ENCODE assay signal across 20 cellular contexts in genomic region chr11:94815705-94816344, GRCh38. TPM values are rescaled to one million over a fixed set of nuclear protein-coding genes. Genes with fewer than 3 reads are reported as not detected.
DNase-seq lines count a peak whose midpoint lies in the region; FAIRE-seq and TF ChIP-seq lines count a peak whose summit lies in the region.
"Had no signal": no experiment of that assay in that cellular context is flagged by ENCODE, and none has a peak within 500 bp of the region (broad histone marks: within the 10 kb centered on the region; RNA-seq: fewer than 3 reads in every experiment).

No MANE protein-coding gene starts in this region.

- H3K4me1 Mint-ChIP-seq in nephron progenitor cell, result no peaks in the 10 kb centered on the region
- no peaks in the 10 kb centered on the region for H3K4me1 Mint-ChIP-seq in activated T-helper 2 cell treated with anti-CD3 and anti-CD28 coated beads, Interferon-gamma antibody, Interleukin-2, Interleukin-4, amounts not matched to agents 10 μg/mL and 5 μg/mL and 100 μg/mL, durations not matched to agents 14 hours and 24 hours and 36 hours (ENCODE audit: low read depth)
- H3K4me1 Mint-ChIP-seq: activated naive CD4-positive, alpha-beta T cell treated with anti-CD3 and anti-CD28 coated beads, Interleukin-2, amount 10 ng/mL, durations not matched to agents 7 days and 5 days; stimulated activated naive B cell treated with anti-CD40 and anti-IgM and Interleukin-4, amounts not matched to agents 10 μg/mL and 1 μg/mL and 100 μg/mL, for 72 hours had no signal

- no peak for FAIRE-seq in HTR-8/SVneo (lab: Jason Lieb, UNC)

- H3K27ac Mint-ChIP-seq in nephron progenitor cell, result no peak overlapping the region
- no peak overlapping the region for H3K27ac Mint-ChIP-seq in activated T-helper 2 cell treated with anti-CD3 and anti-CD28 coated beads, Interferon-gamma antibody, Interleukin-2, Interleukin-4, amounts not matched to agents 10 μg/mL and 5 μg/mL and 100 μg/mL, durations not matched to agents 14 hours and 24 hours and 36 hours
- H3K27ac Mint-ChIP-seq: activated naive CD4-positive, alpha-beta T cell treated with anti-CD3 and anti-CD28 coated beads, Interleukin-2, amount 10 ng/mL, durations not matched to agents 7 days and 5 days; CD8-positive, alpha-beta T cell; stimulated activated naive B cell treated with anti-CD40 and anti-IgM and Interleukin-4, amounts not matched to agents 10 μg/mL and 1 μg/mL and 100 μg/mL, for 72 hours had no signal

- no peak overlapping the region for H3K4me3 ChIP-seq in astrocyte of the spinal cord (ENCODE audit: low read depth, low read length)
- H3K4me3 ChIP-seq: heart left ventricle, pancreas, tibial nerve had no signal

- in situ Hi-C loops in astrocyte of the spinal cord (cut with HindIII; ENCODE audit: low sequenced_read_pairs), result no loop called here

- peaks cover 63% of the 10 kb centered on the region for H3K9me3 Mint-ChIP-seq in nephron progenitor cell
- peaks cover 16% of the 10 kb centered on the region for H3K9me3 Mint-ChIP-seq in activated T-helper 2 cell treated with anti-CD3 and anti-CD28 coated beads, Interferon-gamma antibody, Interleukin-2, Interleukin-4, amounts not matched to agents 10 μg/mL and 5 μg/mL and 100 μg/mL, durations not matched to agents 14 hours and 24 hours and 36 hours

- DNase-seq in NCI-H1417 (lab: John Stamatoyannopoulos, UW) (peak; percentile 6 to 26 (median 18)), NCI-H1417 treated with DMSO at 0.1 percent for 48 hours (lab: John Stamatoyannopoulos, UW) (no peak), NAMALWA (ENCODE audit: low spot score) (peak; percentile 6), astrocyte of the spinal cord (ENCODE audit: low read depth, low spot score) (peak; percentile 48), nephron progenitor cell (peak; percentile 9), HT-29 (ENCODE audit: low spot score) (no peak), HTR-8/SVneo (ENCODE audit: insufficient read length, low spot score) (no peak)
- no peak for DNase-seq in activated T-helper 2 cell treated with anti-CD3 and anti-CD28 coated beads, Interferon-gamma antibody, Interleukin-2, Interleukin-4, amounts not matched to agents 10 μg/mL and 5 μg/mL and 100 μg/mL, durations not matched to agents 14 hours and 24 hours and 36 hours (ENCODE audit: low spot score)
- DNase-seq: activated CD4-positive, alpha-beta T cell treated with anti-CD3 and anti-CD28 coated beads for 48 hours; activated naive CD4-positive, alpha-beta T cell treated with anti-CD3 and anti-CD28 coated beads, Interleukin-2, amount 10 ng/mL, durations not matched to agents 7 days and 5 days; brain microvascular endothelial cell; CD8-positive, alpha-beta T cell; dermis blood vessel endothelial cell; heart left ventricle; IMR-90; NCI-H1105; pancreas; SHP77 treated with DMSO at 0.1 percent for 48 hours; stimulated activated naive B cell treated with anti-CD40 and anti-IgM and Interleukin-4, amounts not matched to agents 10 μg/mL and 1 μg/mL and 100 μg/mL, for 72 hours had no signal

- peaks cover 95% of the 10 kb centered on the region for H3K36me3 Mint-ChIP-seq in nephron progenitor cell (ENCODE audit: low read depth)
- H3K36me3 Mint-ChIP-seq in activated T-helper 2 cell treated with anti-CD3 and anti-CD28 coated beads, Interferon-gamma antibody, Interleukin-2, Interleukin-4, amounts not matched to agents 10 μg/mL and 5 μg/mL and 100 μg/mL, durations not matched to agents 14 hours and 24 hours and 36 hours (ENCODE audit: low read depth), result no peaks in the 10 kb centered on the region
- H3K36me3 Mint-ChIP-seq: CD8-positive, alpha-beta T cell; stimulated activated naive B cell treated with anti-CD40 and anti-IgM and Interleukin-4, amounts not matched to agents 10 μg/mL and 1 μg/mL and 100 μg/mL, for 72 hours had no signal

- H3K4me3 Mint-ChIP-seq in nephron progenitor cell, result no peak overlapping the region
- no peak overlapping the region for H3K4me3 Mint-ChIP-seq in activated T-helper 2 cell treated with anti-CD3 and anti-CD28 coated beads, Interferon-gamma antibody, Interleukin-2, Interleukin-4, amounts not matched to agents 10 μg/mL and 5 μg/mL and 100 μg/mL, durations not matched to agents 14 hours and 24 hours and 36 hours (ENCODE audit: low read depth)
- H3K4me3 Mint-ChIP-seq: activated naive CD4-positive, alpha-beta T cell treated with anti-CD3 and anti-CD28 coated beads, Interleukin-2, amount 10 ng/mL, durations not matched to agents 7 days and 5 days; CD8-positive, alpha-beta T cell; stimulated activated naive B cell treated with anti-CD40 and anti-IgM and Interleukin-4, amounts not matched to agents 10 μg/mL and 1 μg/mL and 100 μg/mL, for 72 hours had no signal

- intact Hi-C loops in activated T-helper 2 cell treated with anti-CD3 and anti-CD28 coated beads, Interferon-gamma antibody, Interleukin-2, Interleukin-4, amounts not matched to agents 10 μg/mL and 5 μg/mL and 100 μg/mL, durations not matched to agents 14 hours and 24 hours and 36 hours (cut with micrococcal nuclease), result no loop called here

- H3K27me3 Mint-ChIP-seq in nephron progenitor cell (ENCODE audit: low read depth, poor library complexity), result no peaks in the 10 kb centered on the region
- peaks cover 2% of the 10 kb centered on the region for H3K27me3 Mint-ChIP-seq in activated T-helper 2 cell treated with anti-CD3 and anti-CD28 coated beads, Interferon-gamma antibody, Interleukin-2, Interleukin-4, amounts not matched to agents 10 μg/mL and 5 μg/mL and 100 μg/mL, durations not matched to agents 14 hours and 24 hours and 36 hours (ENCODE audit: low read depth)
- H3K27me3 Mint-ChIP-seq: activated naive CD4-positive, alpha-beta T cell treated with anti-CD3 and anti-CD28 coated beads, Interleukin-2, amount 10 ng/mL, durations not matched to agents 7 days and 5 days; stimulated activated naive B cell treated with anti-CD40 and anti-IgM and Interleukin-4, amounts not matched to agents 10 μg/mL and 1 μg/mL and 100 μg/mL, for 72 hours had no signal

- TF ChIP-seq CTCF in astrocyte of the spinal cord (IDR thresholded peaks at IDR 0.05; ENCODE audit: low read depth, low read length) (no peak), nephron progenitor cell (IDR thresholded peaks at IDR 0.05) (no peak)

RNA-seq across cellular contexts. Expression of gene AMOTL1, which starts 47.7 kb away (rescaled TPM):
- total RNA-seq in HT-29 (2014; rRNA removed; shearing (Covaris generic)), result not detected in 2 replicates
- total RNA-seq in activated T-helper 2 cell treated with anti-CD3 and anti-CD28 coated beads, Interferon-gamma antibody, Interleukin-2, Interleukin-4, amounts not matched to agents 10 μg/mL and 5 μg/mL and 100 μg/mL, durations not matched to agents 14 hours and 24 hours and 36 hours, result 4.8 and 5.9 TPM in 2 replicates

Comparison
In these comparisons a context has a peak if more than half of its experiments do, and no peak if none do; other contexts are left out.
1. DNase-seq: peak in NCI-H1417 (3 of 3), NAMALWA (single experiment), astrocyte of the spinal cord (single experiment) and nephron progenitor cell (single experiment); none in NCI-H1417 treated with DMSO at 0.1 percent for 48 hours (single experiment), HT-29 (single experiment), HTR-8/SVneo (single experiment) and activated T-helper 2 cell treated with anti-CD3 and anti-CD28 coated beads, Interferon-gamma antibody, Interleukin-2, Interleukin-4, amounts not matched to agents 10 μg/mL and 5 μg/mL and 100 μg/mL, durations not matched to agents 14 hours and 24 hours and 36 hours (single experiment).